In the genomic region with DNA sequence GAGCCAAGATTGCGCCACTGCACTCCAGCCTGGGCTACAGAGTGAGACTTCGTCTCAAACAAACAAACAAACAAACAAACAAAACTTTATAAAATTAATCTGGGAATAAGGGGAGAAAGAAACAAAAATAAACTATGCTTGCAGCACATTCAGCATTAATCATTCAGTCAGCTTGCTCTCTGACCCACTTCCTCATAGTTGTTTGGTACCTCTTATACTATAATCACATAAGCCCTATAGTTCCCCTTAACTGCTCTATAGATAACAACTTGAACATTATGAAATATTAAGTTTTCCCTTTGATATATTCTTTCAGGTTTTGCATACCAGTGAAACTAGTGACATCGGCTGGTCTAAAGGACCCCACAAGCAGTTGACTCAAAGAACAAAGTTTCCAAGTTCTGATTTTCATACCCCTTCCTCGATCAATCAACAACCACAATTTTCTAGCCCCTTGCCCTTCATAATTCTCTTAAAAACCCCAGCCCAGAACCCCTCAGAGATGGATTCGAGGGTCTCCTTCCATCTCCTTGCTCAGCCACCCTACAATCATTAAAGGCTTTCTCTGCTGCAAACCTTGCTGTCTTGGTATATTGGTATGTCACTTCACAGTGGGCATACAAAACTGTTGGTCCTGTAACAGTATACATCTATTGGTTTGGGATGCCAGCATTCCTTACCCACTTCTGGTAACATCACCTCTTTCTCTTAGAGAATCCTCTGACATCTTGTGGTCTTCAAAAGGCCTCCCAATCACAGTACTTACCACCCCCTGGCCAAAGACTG, we compare ENCODE assay signal across 18 cellular contexts. TPM values are rescaled to one million over a fixed set of nuclear protein-coding genes. Genes with fewer than 3 reads are reported as not detected.
A peak's percentile ranks its signal among the peaks of the same experiment; 100 is the strongest.
DNase-seq lines count a peak whose midpoint lies in the region; ATAC-seq and TF ChIP-seq lines count a peak whose summit lies in the region.
"Had no signal": no experiment of that assay in that cellular context is flagged by ENCODE, and none has a peak within 500 bp of the region (broad histone marks: within the 10 kb centered on the region; RNA-seq: fewer than 3 reads in every experiment).

No MANE protein-coding gene starts in this region.

- H3K27me3 Mint-ChIP-seq in WTC11 (ENCODE audit: low read depth), result no peaks in the 10 kb centered on the region
- H3K27me3 Mint-ChIP-seq: CD4-positive, alpha-beta T cell had no signal

- peaks cover 8% of the 10 kb centered on the region; the same call in 1 of the 2 replicates for H3K36me3 Mint-ChIP-seq in WTC11

- no peak overlapping the region for H3K27ac ChIP-seq in HEK293 (ENCODE audit: extremely low read depth, low read depth, low read length)
- peak overlapping the region; percentile 17 for H3K27ac ChIP-seq in epithelial cell of prostate
- H3K27ac ChIP-seq: SJCRH30 had no signal

- ATAC-seq in WTC11, result no peak
- no peak for ATAC-seq in GM21381 (IDR thresholded peaks at IDR 0.05; ENCODE audit: unreplicated experiment)

- no peak overlapping the region for H3K27ac Mint-ChIP-seq in WTC11
- H3K27ac Mint-ChIP-seq: CD4-positive, alpha-beta T cell; H9; T-helper 1 cell treated with Interleukin-12 subunit alpha and Interleukin-12 subunit beta and Interleukin-4 antibody, amounts not matched to agents 30 μg/mL and 1 μg/mL, for 36 hours had no signal

- no peaks in the 10 kb centered on the region for H3K36me3 ChIP-seq in HEK293 (ENCODE audit: control insufficient read depth in 2 of 2, insufficient read depth in 1 of 2, low read length in 2 of 2)
- H3K36me3 ChIP-seq: SJCRH30 had no signal

- no peak overlapping the region for H3K4me3 Mint-ChIP-seq in WTC11
- H3K4me3 Mint-ChIP-seq: CD4-positive, alpha-beta T cell; H9; T-helper 1 cell treated with Interleukin-12 subunit alpha and Interleukin-12 subunit beta and Interleukin-4 antibody, amounts not matched to agents 30 μg/mL and 1 μg/mL, for 36 hours had no signal

- TF ChIP-seq POLR2A in NB4 (IDR thresholded peaks at IDR 0.05; ENCODE audit: extremely low read depth, insufficient read length), result no peak

- DNase-seq in NB4 (ENCODE audit: low read depth) (peak; percentile 54), SIG-M5 (lab: John Stamatoyannopoulos, UW) (peak; percentile 17), epithelial cell of prostate (ENCODE audit: low read depth, low spot score) (no peak), WTC11 (ENCODE audit: low spot score) (no peak)
- DNase-seq in activated CD4-positive, alpha-beta T cell treated with anti-CD3 and anti-CD28 coated beads for 4 hours, result no peak
- DNase-seq: CD4-positive, alpha-beta T cell; COR-L47; DND-41; H9; NCI-H1105 treated with DMSO at 0.1 percent for 48 hours; NCI-H2081; NCI-H2171; NCI-H524 treated with DMSO at 0.1 percent for 48 hours; SJCRH30 had no signal

- no peaks in the 10 kb centered on the region for H3K4me1 Mint-ChIP-seq in WTC11

- CTCF ChIA-PET in HEK293 (lab: Yijun Ruan, JAX) (no interaction called here), WTC11 (lab: Charles Lee) (interaction anchor here (1.1 kb wide), 1 partner anchor 7 kb away, joined by 4 read pairs; no protein-coding TSS in a partner anchor)

- peaks cover 16% of the 10 kb centered on the region for H3K9me3 Mint-ChIP-seq in WTC11

- no peaks in the 10 kb centered on the region for H3K9me3 ChIP-seq in HEK293 (ENCODE audit: control insufficient read depth, insufficient read depth, low read depth, low read length)

- no peak overlapping the region for H3K4me3 ChIP-seq in HEK293 (ENCODE audit: low read depth, low read length)
- H3K4me3 ChIP-seq in NB4 (ENCODE audit: low read depth, low read length), result no peak overlapping the region
- H3K4me3 ChIP-seq: SJCRH30 had no signal

- TF ChIP-seq CTCF in HEK293 (tag by site-specific recombination; IDR thresholded peaks at IDR 0.05) (no peak), NB4 (IDR thresholded peaks at IDR 0.05; ENCODE audit: low read depth, low read length) (no peak), WTC11 (IDR thresholded peaks at IDR 0.05) (no peak)

- no peaks in the 10 kb centered on the region for H3K4me1 ChIP-seq in HEK293 (ENCODE audit: control insufficient read depth, insufficient read depth, low read length)

- POLR2A ChIA-PET in HEK293 (lab: Yijun Ruan, JAX) (no interaction called here), WTC11 (lab: Charles Lee) (no interaction called here)

TF ChIP-seq in HEK293, 187 proteins besides CTCF, POLR2A, EP300 and RAD21:
- TF ChIP-seq HOXA7 (CRISPR knock-in tag; IDR thresholded peaks at IDR 0.05; ENCODE audit: borderline replicate concordance), result no peak
- TF ChIP-seq SCRT1 (tag by site-specific recombination; IDR thresholded peaks at IDR 0.05; ENCODE audit: borderline replicate concordance), result no peak
- peak; percentile 80 for TF ChIP-seq SETDB1 (IDR thresholded peaks at IDR 0.05; ENCODE audit: insufficient read length, low read length)

TF ChIP-seq in WTC11, 78 proteins besides CTCF, POLR2A, EP300 and RAD21:
- no peak for TF ChIP-seq TCF7 (CRISPR knock-in tag; IDR thresholded peaks at IDR 0.05; ENCODE audit: low read depth)

RNA-seq across cellular contexts. Expression of gene BCL2L10, which starts 26.4 kb away (rescaled TPM):
- total RNA-seq in WTC11 (2021), result 0.37 to 1.4 TPM (median 0.80 TPM) in 3 replicates
- total RNA-seq: H9, MCF 10A had no signal

Comparison
In these comparisons a context has a peak if more than half of its experiments do, and no peak if none do; other contexts are left out.
1. DNase-seq: peak in NB4 (single experiment) and SIG-M5 (single experiment); none in epithelial cell of prostate (single experiment), WTC11 (single experiment) and activated CD4-positive, alpha-beta T cell treated with anti-CD3 and anti-CD28 coated beads for 4 hours (0 of 2).